ENCODE assay signal across 8 cellular contexts in the genomic region with DNA sequence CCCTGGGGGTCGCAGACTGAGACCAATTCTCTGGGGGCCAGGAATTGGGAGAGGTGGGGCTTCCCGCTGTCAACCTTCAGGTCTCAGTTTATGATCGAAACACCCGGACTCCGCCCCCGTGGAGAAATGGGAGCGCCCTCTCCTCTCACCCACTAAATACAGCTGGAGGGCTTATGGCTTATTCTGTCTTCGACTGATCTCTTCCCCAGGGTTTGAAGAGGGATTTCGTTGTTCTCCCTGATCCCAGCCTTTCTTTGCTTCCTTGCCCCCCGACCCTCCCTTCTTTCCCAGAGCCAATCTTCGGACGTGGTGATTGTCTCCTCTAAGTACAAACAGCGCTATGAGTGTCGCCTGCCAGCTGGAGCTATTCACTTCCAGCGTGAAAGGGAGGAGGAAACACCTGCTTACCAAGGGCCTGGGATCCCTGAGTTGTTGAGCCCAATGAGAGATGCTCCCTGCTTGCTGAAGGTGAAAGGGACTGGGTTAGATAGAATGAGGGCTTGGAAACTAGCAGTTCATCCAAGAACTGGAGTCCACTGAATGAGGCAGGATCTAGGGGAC. TPM values are rescaled to one million over a fixed set of nuclear protein-coding genes. Genes with fewer than 3 reads are reported as not detected.
DNase-seq lines count a peak whose midpoint lies in the region; ATAC-seq, FAIRE-seq and TF ChIP-seq lines count a peak whose summit lies in the region.

No MANE protein-coding gene starts in this region.

- intact Hi-C loops in right lobe of liver (cut with DNase I) = no loop called here

- ATAC-seq in right lobe of liver (peak in 3 of 4 donors; percentile 0 to 5 (median 3)), HG02885 (IDR thresholded peaks at IDR 0.05; ENCODE audit: poor library complexity, unreplicated experiment) (no peak), HG03457 (IDR thresholded peaks at IDR 0.05; ENCODE audit: unreplicated experiment) (no peak)

- H3K27me3 ChIP-seq in bronchial epithelial cell (ENCODE audit: control insufficient read depth, insufficient read depth, low read length) (no peaks in the 10 kb centered on the region), right lobe of liver (no peaks in the 10 kb centered on the region)

- H3K9me3 Mint-ChIP-seq in progenitor cell of endocrine pancreas (ENCODE audit: low read depth) = peaks cover 7% of the 10 kb centered on the region

- in situ Hi-C loops in G401 (cut with HindIII; ENCODE audit: low sequenced_read_pairs) = no loop called here

- peaks cover 23% of the 10 kb centered on the region for H3K36me3 Mint-ChIP-seq in progenitor cell of endocrine pancreas (ENCODE audit: insufficient read depth)

- H3K36me3 ChIP-seq in KOPT-K1 (ENCODE audit: insufficient read depth, low read length) (peaks cover 39% of the 10 kb centered on the region), bronchial epithelial cell (ENCODE audit: control insufficient read depth, insufficient read depth, low read length) (peaks cover 10% of the 10 kb centered on the region), right lobe of liver (peaks cover 0 to 20% (median 10%) of the 10 kb centered on the region in 4 donors)

- H3K27me3 Mint-ChIP-seq in progenitor cell of endocrine pancreas = peaks cover 20% of the 10 kb centered on the region

- H3K9me3 ChIP-seq in KOPT-K1 (ENCODE audit: insufficient read depth, low read length, poor library complexity, severe bottlenecking) (no peaks in the 10 kb centered on the region), right lobe of liver (no peaks in the 10 kb centered on the region)

- H3K27ac ChIP-seq in KOPT-K1 (ENCODE audit: low read depth, low read length, poor library complexity, severe bottlenecking) (peak overlapping the region; percentile 69), right lobe of liver (peak overlapping the region; percentile 63 to 77 (median 76))

- no peak for TF ChIP-seq CTCF in bronchial epithelial cell (IDR thresholded peaks at IDR 0.05; ENCODE audit: insufficient read depth, low read length, severe bottlenecking)
- TF ChIP-seq CTCF in right lobe of liver (IDR thresholded peaks at IDR 0.05) = no peak
- no peak for TF ChIP-seq CTCF in progenitor cell of endocrine pancreas (IDR thresholded peaks at IDR 0.05; ENCODE audit: unreplicated experiment)

- no peaks in the 10 kb centered on the region for H3K4me1 Mint-ChIP-seq in progenitor cell of endocrine pancreas (ENCODE audit: low read depth)

- H3K4me1 ChIP-seq in right lobe of liver = peaks cover 0 to 22% (median 9%) of the 10 kb centered on the region in 4 donors

- no peak for TF ChIP-seq POLR2A in right lobe of liver (IDR thresholded peaks at IDR 0.05)

- H3K4me3 ChIP-seq in bronchial epithelial cell (ENCODE audit: low read depth, low read length) (peak overlapping the region; percentile 71), right lobe of liver (peak overlapping the region; percentile 94 to 97 (median 95))

- FAIRE-seq in bronchial epithelial cell (lab: Jason Lieb, UNC) = no peak

- no peak overlapping the region for H3K4me3 Mint-ChIP-seq in progenitor cell of endocrine pancreas (ENCODE audit: low read depth)

- DNase-seq in G401 (ENCODE audit: low spot score) (peak; percentile 13), bronchial epithelial cell (ENCODE audit: low read depth) (peak; percentile 17), right lobe of liver (peak in 2 of 3 donors; percentile 52 to 54), HK-2 (ENCODE audit: unreplicated experiment) (no peak), progenitor cell of endocrine pancreas (ENCODE audit: low spot score, unreplicated experiment) (no peak)

- H3K27ac Mint-ChIP-seq in progenitor cell of endocrine pancreas = no peak overlapping the region

- 0% methylated on average over 15 of the region's 15 CpGs for WGBS in right lobe of liver (ENCODE audit: insufficient coverage, low coverage, low lambda C conversion rate, missing lambda C conversion rate)

RNA-seq across cellular contexts. Expression of gene OS9, which starts 0.6 kb away (rescaled TPM):
- 106 and 134 TPM in 2 replicates for total RNA-seq in G401 (2014; rRNA removed; shearing (Covaris generic))
- total RNA-seq in bronchial epithelial cell (182 and 405 TPM in 2 replicates), right lobe of liver (100 to 1,000 TPM; 179 to 245 (median 210) TPM), progenitor cell of endocrine pancreas (197 and 204 TPM in 2 replicates)

RNA-seq across cellular contexts. Expression of gene AGAP2, which starts 44.0 kb away (rescaled TPM):
- total RNA-seq in G401 (2014; rRNA removed; shearing (Covaris generic)) = 11.0 and 11.3 TPM in 2 replicates
- under 0.01 TPM in 2 replicates for total RNA-seq in bronchial epithelial cell
- total RNA-seq in right lobe of liver = under 1 TPM; 0.26 to 0.87 (median 0.57) TPM
- 0.29 TPM in 2 replicates for total RNA-seq in progenitor cell of endocrine pancreas

RNA-seq across cellular contexts. Expression of gene TSPAN31, which starts 50.3 kb away (rescaled TPM):
- total RNA-seq in G401 (2014; rRNA removed; shearing (Covaris generic)) = 30.5 and 46.9 TPM in 2 replicates
- total RNA-seq in bronchial epithelial cell = 100 and 109 TPM in 2 replicates
- 10 to 100 TPM; 15.1 to 34.4 (median 20.6) TPM for total RNA-seq in right lobe of liver
- total RNA-seq in progenitor cell of endocrine pancreas = 24.2 and 31.3 TPM in 2 replicates

RNA-seq across cellular contexts. Expression of gene CDK4, which starts 57.6 kb away (rescaled TPM):
- 721 and 790 TPM in 2 replicates for total RNA-seq in G401 (2014; rRNA removed; shearing (Covaris generic))
- total RNA-seq in bronchial epithelial cell (61.3 and 113 TPM in 2 replicates), right lobe of liver (10 to 100 TPM; 23.3 to 47.3 (median 31.8) TPM), progenitor cell of endocrine pancreas (194 and 208 TPM in 2 replicates)

Comparison
In these comparisons a context has a peak if more than half of its experiments do, and no peak if none do; other contexts are left out.
1. DNase-seq: peak in G401 (single experiment), bronchial epithelial cell (single experiment) and right lobe of liver (2 of 3); none in HK-2 (single experiment) and progenitor cell of endocrine pancreas (single experiment).
2. ATAC-seq: peak in right lobe of liver (3 of 4); none in HG02885 (single experiment) and HG03457 (single experiment).